9 cellular contexts compared by ENCODE assay signal in the genomic region with DNA sequence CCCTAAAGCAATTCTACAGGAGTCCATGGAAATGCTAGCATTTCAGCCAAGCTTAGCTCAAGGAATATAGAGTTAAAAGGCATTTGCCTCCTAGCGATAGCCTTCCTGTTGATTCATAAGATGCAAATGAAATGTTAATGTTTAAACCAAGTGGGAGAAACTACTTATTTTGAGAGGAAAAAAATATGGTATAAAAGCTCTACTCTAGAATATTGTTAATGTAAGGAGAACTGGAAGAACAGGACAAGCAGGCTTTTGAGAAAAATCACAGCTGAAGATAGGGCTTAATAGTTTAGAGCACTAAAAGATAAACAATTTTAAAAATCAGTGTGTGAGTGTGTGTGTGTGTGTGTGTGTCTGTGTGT. TPM values are rescaled to one million over a fixed set of nuclear protein-coding genes. Genes with fewer than 3 reads are reported as not detected.
A peak's percentile ranks its signal among the peaks of the same experiment; 100 is the strongest.
DNase-seq lines count a peak whose midpoint lies in the region; ATAC-seq lines count a peak whose summit lies in the region.
"Had no signal": no experiment of that assay in that cellular context is flagged by ENCODE, and none has a peak within 500 bp of the region (broad histone marks: within the 10 kb centered on the region; RNA-seq: fewer than 3 reads in every experiment).

No MANE protein-coding gene starts in this region.

- H3K9me3 Mint-ChIP-seq in activated T-helper 2 cell treated with anti-CD3 and anti-CD28 coated beads, Interferon-gamma antibody, Interleukin-2, Interleukin-4, amounts not matched to agents 10 μg/mL and 5 μg/mL and 100 μg/mL, durations not matched to agents 14 hours and 24 hours and 36 hours = no peaks in the 10 kb centered on the region
- H3K9me3 Mint-ChIP-seq in stimulated activated naive CD8-positive, alpha-beta T cell treated with anti-CD3 and anti-CD28 coated beads, Interleukin-15, amount 100 ng/mL, for 72 hours = no peaks in the 10 kb centered on the region

- peaks cover 37% of the 10 kb centered on the region for H3K4me1 Mint-ChIP-seq in activated T-helper 2 cell treated with anti-CD3 and anti-CD28 coated beads, Interferon-gamma antibody, Interleukin-2, Interleukin-4, amounts not matched to agents 10 μg/mL and 5 μg/mL and 100 μg/mL, durations not matched to agents 14 hours and 24 hours and 36 hours (ENCODE audit: low read depth)
- peaks cover 24% of the 10 kb centered on the region for H3K4me1 Mint-ChIP-seq in stimulated activated naive CD8-positive, alpha-beta T cell treated with anti-CD3 and anti-CD28 coated beads, Interleukin-15, amount 100 ng/mL, for 72 hours

- no peak overlapping the region for H3K27ac Mint-ChIP-seq in activated T-helper 2 cell treated with anti-CD3 and anti-CD28 coated beads, Interferon-gamma antibody, Interleukin-2, Interleukin-4, amounts not matched to agents 10 μg/mL and 5 μg/mL and 100 μg/mL, durations not matched to agents 14 hours and 24 hours and 36 hours
- no peak overlapping the region for H3K27ac Mint-ChIP-seq in stimulated activated naive CD8-positive, alpha-beta T cell treated with anti-CD3 and anti-CD28 coated beads, Interleukin-15, amount 100 ng/mL, for 72 hours

- peak overlapping the region; percentile 30 for H3K4me3 Mint-ChIP-seq in activated T-helper 2 cell treated with anti-CD3 and anti-CD28 coated beads, Interferon-gamma antibody, Interleukin-2, Interleukin-4, amounts not matched to agents 10 μg/mL and 5 μg/mL and 100 μg/mL, durations not matched to agents 14 hours and 24 hours and 36 hours (ENCODE audit: low read depth)
- H3K4me3 Mint-ChIP-seq in stimulated activated naive CD8-positive, alpha-beta T cell treated with anti-CD3 and anti-CD28 coated beads, Interleukin-15, amount 100 ng/mL, for 72 hours = peak overlapping the region; percentile 89 to 92

- H3K4me3 ChIP-seq in iPS-11a (ENCODE audit: low read depth, low read length) = peak overlapping the region; percentile 48

- peaks cover 26% of the 10 kb centered on the region for H3K27me3 Mint-ChIP-seq in activated T-helper 2 cell treated with anti-CD3 and anti-CD28 coated beads, Interferon-gamma antibody, Interleukin-2, Interleukin-4, amounts not matched to agents 10 μg/mL and 5 μg/mL and 100 μg/mL, durations not matched to agents 14 hours and 24 hours and 36 hours (ENCODE audit: low read depth)
- H3K27me3 Mint-ChIP-seq in stimulated activated naive CD8-positive, alpha-beta T cell treated with anti-CD3 and anti-CD28 coated beads, Interleukin-15, amount 100 ng/mL, for 72 hours = peaks cover 24% of the 10 kb centered on the region

- intact Hi-C loops in activated T-helper 2 cell treated with anti-CD3 and anti-CD28 coated beads, Interferon-gamma antibody, Interleukin-2, Interleukin-4, amounts not matched to agents 10 μg/mL and 5 μg/mL and 100 μg/mL, durations not matched to agents 14 hours and 24 hours and 36 hours (cut with micrococcal nuclease) = loop anchor here (5.0 to 10.0 kb wide), 6 partner anchors 33 to 1702 kb away; no protein-coding TSS in a partner anchor

- DNase-seq in DMS79 treated with DMSO at 0.1 percent for 48 hours (lab: John Stamatoyannopoulos, UW) = peak; percentile 39
- DNase-seq in DMS79 (lab: John Stamatoyannopoulos, UW) = no peak
- DNase-seq in activated T-helper 2 cell treated with anti-CD3 and anti-CD28 coated beads, Interferon-gamma antibody, Interleukin-2, Interleukin-4, amounts not matched to agents 10 μg/mL and 5 μg/mL and 100 μg/mL, durations not matched to agents 14 hours and 24 hours and 36 hours (ENCODE audit: low spot score) = no peak
- no peak for DNase-seq in stimulated activated naive CD8-positive, alpha-beta T cell treated with anti-CD3 and anti-CD28 coated beads, Interleukin-15, amount 100 ng/mL, for 72 hours
- no peak for DNase-seq in GDM1 (lab: John Stamatoyannopoulos, UW)
- no peak for DNase-seq in HT-29 (ENCODE audit: low spot score)
- DNase-seq: 8988T had no signal

- no peaks in the 10 kb centered on the region for H3K36me3 Mint-ChIP-seq in activated T-helper 2 cell treated with anti-CD3 and anti-CD28 coated beads, Interferon-gamma antibody, Interleukin-2, Interleukin-4, amounts not matched to agents 10 μg/mL and 5 μg/mL and 100 μg/mL, durations not matched to agents 14 hours and 24 hours and 36 hours (ENCODE audit: low read depth)

- no peak for ATAC-seq in stimulated activated naive CD8-positive, alpha-beta T cell treated with anti-CD3 and anti-CD28 coated beads, Interleukin-15, amount 100 ng/mL, for 72 hours
- no peak for ATAC-seq in GM21717 (IDR thresholded peaks at IDR 0.05; ENCODE audit: unreplicated experiment)

RNA-seq across cellular contexts. Expression of a gene that starts 1.6 kb away (rescaled TPM):
- total RNA-seq in activated T-helper 2 cell treated with anti-CD3 and anti-CD28 coated beads, Interferon-gamma antibody, Interleukin-2, Interleukin-4, amounts not matched to agents 10 μg/mL and 5 μg/mL and 100 μg/mL, durations not matched to agents 14 hours and 24 hours and 36 hours = 36.7 and 37.3 TPM in 2 replicates
- 4.6 and 5.5 TPM in 2 replicates for total RNA-seq in HT-29 (2014; rRNA removed; shearing (Covaris generic))
